13 cellular contexts compared by ENCODE assay signal in the genomic region with DNA sequence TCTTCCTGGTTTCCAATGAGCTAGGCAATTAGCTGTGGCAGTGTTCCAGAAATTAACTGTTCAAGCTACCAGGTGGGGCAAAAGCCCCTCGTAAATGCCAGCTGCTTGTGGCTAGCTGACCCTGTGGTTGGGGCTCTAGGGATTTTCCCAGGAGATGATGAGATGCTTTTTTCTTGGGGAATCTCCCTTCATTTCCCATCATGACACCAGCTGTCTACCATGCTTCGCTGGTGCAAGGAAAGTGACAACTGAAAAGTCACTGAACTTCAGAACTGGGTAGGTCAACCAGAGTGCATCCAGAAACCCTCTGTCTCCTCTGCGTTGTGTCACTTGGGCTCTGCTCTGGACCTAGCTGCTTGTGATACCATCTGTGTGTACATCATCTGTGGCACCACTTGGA.
A peak's percentile ranks its signal among the peaks of the same experiment; 100 is the strongest.
DNase-seq lines count a peak whose midpoint lies in the region; ATAC-seq and TF ChIP-seq lines count a peak whose summit lies in the region.
"Had no signal": no experiment of that assay in that cellular context is flagged by ENCODE, and none has a peak within 500 bp of the region (broad histone marks: within the 10 kb centered on the region; RNA-seq: fewer than 3 reads in every experiment).

No MANE protein-coding gene starts in this region.

- no peaks in the 10 kb centered on the region for H3K4me1 Mint-ChIP-seq in activated CD4-positive, alpha-beta memory T cell treated with anti-CD3 and anti-CD28 coated beads for 36 hours (ENCODE audit: low read depth)
- no peaks in the 10 kb centered on the region for H3K4me1 Mint-ChIP-seq in Calu3 (ENCODE audit: low read depth, unreplicated experiment)

- H3K9ac ChIP-seq in BLaER1 treated with 17β-estradiol and CSF1 and Interleukin-3, amounts not matched to agents 10 nM and 100 nM: 0 out of 22 replicates have a peak overlapping the region, but pooled peaks of 2 of the 11 experiments have one; percentile 8 to 28
- H3K9ac ChIP-seq in smooth muscle cell (ENCODE audit: low read depth): no peak overlapping the region

- no TSS peak for BruUV-seq in Calu3 (replicated peaks; lab: Mats Ljungman, UMichigan)

- no peak overlapping the region for H3K4me3 ChIP-seq in BLaER1 treated with 17β-estradiol and CSF1 and Interleukin-3, amounts not matched to agents 10 nM and 100 nM
- no peak overlapping the region for H3K4me3 ChIP-seq in smooth muscle cell
- H3K4me3 ChIP-seq: breast epithelium, esophagus muscularis mucosa had no signal

- H4K20me1 ChIP-seq in BLaER1 treated with 17β-estradiol and CSF1 and Interleukin-3, amounts not matched to agents 10 nM and 100 nM: no peaks in the 10 kb centered on the region
- no peaks in the 10 kb centered on the region for H4K20me1 ChIP-seq in smooth muscle cell (ENCODE audit: low read depth)

- no peak for DNase-seq in activated CD4-positive, alpha-beta memory T cell treated with anti-CD3 and anti-CD28 coated beads for 36 hours
- no peak for DNase-seq in activated gamma-delta T cell treated with Interleukin-2 at 50 U/mL for 16 hours
- no peak for DNase-seq in Calu3
- no peak for DNase-seq in smooth muscle cell (lab: John Stamatoyannopoulos, UW; ENCODE audit: unreplicated experiment)
- DNase-seq: activated T-cell treated with anti-CD3 and anti-CD28 coated beads, Interleukin-2, amount 50 U/mL, for 24 hours; NCI-H1436; stimulated activated CD4-positive, alpha-beta T cell treated with anti-CD3 and anti-CD28 coated beads, Interleukin-4, amount 100 ng/mL, for 24 hours had no signal

- intact Hi-C loops in activated CD4-positive, alpha-beta memory T cell treated with anti-CD3 and anti-CD28 coated beads for 36 hours (cut with micrococcal nuclease): no loop called here
- intact Hi-C loops in Calu3 (cut with micrococcal nuclease; ENCODE audit: unreplicated experiment): no loop called here

- ATAC-seq in GM19035 (IDR thresholded peaks at IDR 0.05; ENCODE audit: unreplicated experiment) (peak; percentile 73), HG02588 (IDR thresholded peaks at IDR 0.05; ENCODE audit: unreplicated experiment) (peak; percentile 91), HG03378 (IDR thresholded peaks at IDR 0.05; ENCODE audit: unreplicated experiment) (peak; percentile 93)

- no peak overlapping the region for H3K4me3 Mint-ChIP-seq in activated CD4-positive, alpha-beta memory T cell treated with anti-CD3 and anti-CD28 coated beads for 36 hours
- no peak overlapping the region for H3K4me3 Mint-ChIP-seq in Calu3 (ENCODE audit: low read depth, unreplicated experiment)
- H3K4me3 Mint-ChIP-seq: activated T-cell treated with anti-CD3 and anti-CD28 coated beads, Interleukin-2, amount 50 U/mL, for 24 hours had no signal

- H3K27ac Mint-ChIP-seq in activated CD4-positive, alpha-beta memory T cell treated with anti-CD3 and anti-CD28 coated beads for 36 hours: no peak overlapping the region
- H3K27ac Mint-ChIP-seq in Calu3 (ENCODE audit: unreplicated experiment): no peak overlapping the region
- H3K27ac Mint-ChIP-seq: activated T-cell treated with anti-CD3 and anti-CD28 coated beads, Interleukin-2, amount 50 U/mL, for 24 hours had no signal

- POLR2A ChIA-PET in activated CD4-positive, alpha-beta memory T cell treated with anti-CD3 and anti-CD28 coated beads for 36 hours (lab: Charles Lee): no interaction called here

- no peaks in the 10 kb centered on the region for H3K36me3 ChIP-seq in BLaER1 treated with 17β-estradiol and CSF1 and Interleukin-3, amounts not matched to agents 10 nM and 100 nM
- no peaks in the 10 kb centered on the region for H3K36me3 ChIP-seq in smooth muscle cell (ENCODE audit: low read depth)
- H3K36me3 ChIP-seq: breast epithelium, esophagus muscularis mucosa had no signal

- WGBS in smooth muscle cell (ENCODE audit: low lambda C conversion rate): 71% methylated on average over 3 of the region's 3 CpGs

- no peaks in the 10 kb centered on the region for H3K27me3 ChIP-seq in BLaER1 treated with 17β-estradiol and CSF1 and Interleukin-3, amounts not matched to agents 10 nM and 100 nM
- H3K27me3 ChIP-seq in smooth muscle cell (ENCODE audit: low read depth): no peaks in the 10 kb centered on the region
- H3K27me3 ChIP-seq: breast epithelium, esophagus muscularis mucosa had no signal

- H3K9me3 ChIP-seq in BLaER1 treated with 17β-estradiol and CSF1 and Interleukin-3, amounts not matched to agents 10 nM and 100 nM (replicated peaks in 1 of 11): peaks cover 7 to 35% (median 18%) of the 10 kb centered on the region in 11 experiments; a peak in 21 of 22 replicates
- H3K9me3 ChIP-seq in smooth muscle cell (replicated peaks; ENCODE audit: low read depth): no peaks in the 10 kb centered on the region
- H3K9me3 ChIP-seq: breast epithelium, esophagus muscularis mucosa had no signal

- no peaks in the 10 kb centered on the region for H3K27me3 Mint-ChIP-seq in activated CD4-positive, alpha-beta memory T cell treated with anti-CD3 and anti-CD28 coated beads for 36 hours
- H3K27me3 Mint-ChIP-seq in Calu3 (ENCODE audit: unreplicated experiment): no peaks in the 10 kb centered on the region
- H3K27me3 Mint-ChIP-seq: activated T-cell treated with anti-CD3 and anti-CD28 coated beads, Interleukin-2, amount 50 U/mL, for 24 hours had no signal

- H3F3A ChIP-seq in smooth muscle cell (ENCODE audit: low read depth): peaks cover 9% of the 10 kb centered on the region

- H3K36me3 Mint-ChIP-seq in activated CD4-positive, alpha-beta memory T cell treated with anti-CD3 and anti-CD28 coated beads for 36 hours: no peaks in the 10 kb centered on the region
- no peaks in the 10 kb centered on the region for H3K36me3 Mint-ChIP-seq in Calu3 (ENCODE audit: insufficient read depth, unreplicated experiment)

- no peak overlapping the region for H2AFZ ChIP-seq in smooth muscle cell (ENCODE audit: low read depth)

- peaks cover 10 to 58% (median 32%) of the 10 kb centered on the region in 10 experiments; a peak in 18 of 20 replicates for H3K4me1 ChIP-seq in BLaER1 treated with 17β-estradiol and CSF1 and Interleukin-3, amounts not matched to agents 10 nM and 100 nM
- no peaks in the 10 kb centered on the region for H3K4me1 ChIP-seq in smooth muscle cell (ENCODE audit: low read depth)
- H3K4me1 ChIP-seq: breast epithelium, esophagus muscularis mucosa had no signal

- H3K4me2 ChIP-seq in BLaER1 treated with 17β-estradiol and CSF1 and Interleukin-3, amounts not matched to agents 10 nM and 100 nM: peak overlapping the region in 10 of 11 experiments; percentile 9 to 71 (median 59); a peak in 18 of 22 replicates
- H3K4me2 ChIP-seq in smooth muscle cell: no peak overlapping the region

- no peaks in the 10 kb centered on the region for H3K9me3 Mint-ChIP-seq in activated CD4-positive, alpha-beta memory T cell treated with anti-CD3 and anti-CD28 coated beads for 36 hours
- peaks cover 14% of the 10 kb centered on the region for H3K9me3 Mint-ChIP-seq in Calu3 (ENCODE audit: low read depth, unreplicated experiment)

- CTCF ChIA-PET in activated CD4-positive, alpha-beta memory T cell treated with anti-CD3 and anti-CD28 coated beads for 36 hours (lab: Charles Lee): no interaction called here
- CTCF ChIA-PET in Calu3 (lab: Charles Lee): interaction anchor here (0.7 kb wide), 1 partner anchor 96 kb away, joined by 4 read pairs; no protein-coding TSS in a partner anchor

- peak overlapping the region in 5 of 11 experiments; percentile 10 to 67 (median 46); a peak in 7 of 22 replicates for H3K27ac ChIP-seq in BLaER1 treated with 17β-estradiol and CSF1 and Interleukin-3, amounts not matched to agents 10 nM and 100 nM
- H3K27ac ChIP-seq in smooth muscle cell (ENCODE audit: low read depth): no peak overlapping the region
- H3K27ac ChIP-seq: breast epithelium, esophagus muscularis mucosa had no signal

- no peak for TF ChIP-seq CTCF in Calu3 (IDR thresholded peaks at IDR 0.05; ENCODE audit: unreplicated experiment)
- TF ChIP-seq CTCF in smooth muscle cell (IDR thresholded peaks at IDR 0.05; ENCODE audit: borderline replicate concordance, insufficient read depth, poor library complexity, severe bottlenecking): no peak

- H3K79me2 ChIP-seq in smooth muscle cell (ENCODE audit: low read depth): no peaks in the 10 kb centered on the region
